In genomic region chr2:75571730-75572430, GRCh38 we compare ENCODE assay signal across 23 cellular contexts. TPM values are rescaled to one million over a fixed set of nuclear protein-coding genes. Genes with fewer than 3 reads are reported as not detected.
DNase-seq lines count a peak whose midpoint lies in the region; ATAC-seq, FAIRE-seq and TF ChIP-seq lines count a peak whose summit lies in the region.
"Had no signal": no experiment of that assay in that cellular context is flagged by ENCODE, and none has a peak within 500 bp of the region (broad histone marks: within the 10 kb centered on the region; RNA-seq: fewer than 3 reads in every experiment).

No MANE protein-coding gene starts in this region.

- H3K9ac ChIP-seq in HepG2 (ENCODE audit: insufficient read depth, low read depth, low read length) = peak overlapping the region; percentile 81

- H3K27ac ChIP-seq in body of pancreas = peak overlapping the region; percentile 92 to 98 (median 94)
- peak overlapping the region; percentile 95 for H3K27ac ChIP-seq in HepG2 (ENCODE audit: extremely low read length, insufficient read depth, low read length)
- H3K27ac ChIP-seq: esophagus squamous epithelium had no signal

- TF ChIP-seq CTCF in body of pancreas (IDR thresholded peaks at IDR 0.05) = no peak
- TF ChIP-seq CTCF in HepG2 (CRISPR knock-in tag; IDR thresholded peaks at IDR 0.05) = no peak

- no peak for TF ChIP-seq RAD21 in HepG2 (CRISPR knock-in tag; IDR thresholded peaks at IDR 0.05)

- POLR2A ChIA-PET in HepG2 (lab: Yijun Ruan, JAX) = interaction anchor here (0.6 to 6.0 kb wide), 18 partner anchors 8 to 100 kb away, joined by 3 to 126 read pairs (median 6); partner anchors contain the start of genes EVA1A and MRPL19

- H4K20me1 ChIP-seq in HepG2 (ENCODE audit: insufficient read depth, low read length) = no peaks in the 10 kb centered on the region

- H3K4me1 ChIP-seq in body of pancreas (peaks cover 58% of the 10 kb centered on the region), HepG2 (ENCODE audit: insufficient read depth, low read length) (peaks cover 74% of the 10 kb centered on the region)

- no peak overlapping the region for H3K4me3 Mint-ChIP-seq in stimulated activated effector memory CD8-positive, alpha-beta T cell treated with anti-CD3 and anti-CD28 coated beads, Interleukin-12 subunit alpha, Interleukin-12 subunit beta, amount 100 ng/mL, for 72 hours
- H3K4me3 Mint-ChIP-seq: activated T-helper 1 cell treated with anti-CD3 and anti-CD28 coated beads, Interleukin-12 subunit alpha, Interleukin-12 subunit beta, Interleukin-2, Interleukin-4 antibody, amounts not matched to agents 30 ng/mL and 10 ng/mL and 1 ng/mL, durations not matched to agents 14 hours and 24 hours and 36 hours; mesothelial cell of epicardium; neural crest cell; stimulated activated memory B cell treated with anti-CD40 and anti-IgM and Interleukin-4, amounts not matched to agents 10 μg/mL and 1 μg/mL and 100 μg/mL, for 72 hours had no signal

- H3K36me3 ChIP-seq in body of pancreas (replicated peaks in 1 of 2; ENCODE audit: insufficient read depth in 1 of 2, low read depth in 2 of 2) = no peaks in the 10 kb centered on the region
- no peaks in the 10 kb centered on the region for H3K36me3 ChIP-seq in HepG2 (replicated peaks in 1 of 2; ENCODE audit: control insufficient read depth in 1 of 2, insufficient read depth in 2 of 2, low read length in 2 of 2)
- H3K36me3 ChIP-seq: esophagus squamous epithelium, HAP-1 had no signal

- in situ Hi-C loops in HepG2 (cut with HindIII; ENCODE audit: extremely low pct_ligation_motif_present, low pct_unique_long_range_greater_than_20kb) = loop anchor here (5.0 kb wide), 2 partner anchors 35 to 55 kb away; no protein-coding TSS in a partner anchor

- ATAC-seq in body of pancreas (no peak), HepG2 (no peak; the same call in 2 of the 3 replicates), HG02763 (IDR thresholded peaks at IDR 0.05; ENCODE audit: unreplicated experiment) (no peak), HG02885 (IDR thresholded peaks at IDR 0.05; ENCODE audit: poor library complexity, unreplicated experiment) (no peak), HG02571 (IDR thresholded peaks at IDR 0.05; ENCODE audit: unreplicated experiment) (no peak), HG02798 (IDR thresholded peaks at IDR 0.05; ENCODE audit: poor library complexity, unreplicated experiment) (no peak)
- peak; percentile 42 for ATAC-seq in stimulated activated effector memory CD8-positive, alpha-beta T cell treated with anti-CD3 and anti-CD28 coated beads, Interleukin-12 subunit alpha, Interleukin-12 subunit beta, amount 100 ng/mL, for 72 hours
- ATAC-seq: stimulated activated memory B cell treated with anti-CD40 and anti-IgM and Interleukin-4, amounts not matched to agents 10 μg/mL and 1 μg/mL and 100 μg/mL, for 72 hours had no signal

- DNase-seq in HCEC 1CT (peak; percentile 48), body of pancreas (no peak), HepG2 (ENCODE audit: low spot score) (no peak)
- no peak for DNase-seq in stimulated activated effector memory CD8-positive, alpha-beta T cell treated with anti-CD3 and anti-CD28 coated beads, Interleukin-12 subunit alpha, Interleukin-12 subunit beta, amount 100 ng/mL, for 72 hours (ENCODE audit: low spot score in 2 of 2)
- DNase-seq: AML-193; Caco-2; effector CD8-positive, alpha-beta T cell; esophagus squamous epithelium; Kasumi-1; NCI-H748 treated with DMSO at 0.1 percent for 48 hours; SHP77 treated with DMSO at 0.1 percent for 48 hours; stimulated activated CD4-positive, alpha-beta T cell treated with anti-CD3 and anti-CD28 coated beads, Interleukin-15, amount 100 ng/mL, for 24 hours had no signal

- H3K36me3 Mint-ChIP-seq in stimulated activated effector memory CD8-positive, alpha-beta T cell treated with anti-CD3 and anti-CD28 coated beads, Interleukin-12 subunit alpha, Interleukin-12 subunit beta, amount 100 ng/mL, for 72 hours = no peaks in the 10 kb centered on the region

- intact Hi-C loops in body of pancreas (cut with DNase I) (no loop called here), HepG2 (cut with micrococcal nuclease; ENCODE audit: unreplicated experiment) (loop anchor here (1.0 kb wide), 3 partner anchors 24 to 49 kb away; no protein-coding TSS in a partner anchor)

- H3K27me3 ChIP-seq in body of pancreas (no peaks in the 10 kb centered on the region), HepG2 (ENCODE audit: control insufficient read depth in 1 of 2, insufficient read depth in 2 of 2, low read length in 2 of 2) (no peaks in the 10 kb centered on the region)

- TF ChIP-seq EP300 in HepG2 (IDR thresholded peaks at IDR 0.05; ENCODE audit: low read depth in 2 of 2, low read length in 2 of 2) (no peak), HepG2 (CRISPR knock-in tag; IDR thresholded peaks at IDR 0.05; ENCODE audit: borderline replicate concordance) (no peak)

- no TSS peak for BruUV-seq in HepG2 (replicated peaks; lab: Mats Ljungman, UMichigan)

- H3K9me3 ChIP-seq in body of pancreas (no peaks in the 10 kb centered on the region), HepG2 (ENCODE audit: low read length) (no peaks in the 10 kb centered on the region)
- H3K9me3 ChIP-seq: Caco-2, esophagus squamous epithelium, HAP-1 had no signal

- H3K4me1 Mint-ChIP-seq in stimulated activated effector memory CD8-positive, alpha-beta T cell treated with anti-CD3 and anti-CD28 coated beads, Interleukin-12 subunit alpha, Interleukin-12 subunit beta, amount 100 ng/mL, for 72 hours = no peaks in the 10 kb centered on the region
- H3K4me1 Mint-ChIP-seq: stimulated activated memory B cell treated with anti-CD40 and anti-IgM and Interleukin-4, amounts not matched to agents 10 μg/mL and 1 μg/mL and 100 μg/mL, for 72 hours had no signal

- H3K4me2 ChIP-seq in HepG2 (ENCODE audit: low read depth, low read length) = peak overlapping the region; percentile 79

- 63 to 71% methylated on average over 4 of the region's 4 CpGs for WGBS in body of pancreas, 2 donors
- WGBS in HepG2 (ENCODE audit: low lambda C conversion rate) = 38% methylated on average over 4 of the region's 4 CpGs

- H3K79me2 ChIP-seq in HepG2 (ENCODE audit: insufficient read depth, low read length) = peaks cover 13% of the 10 kb centered on the region

- TF ChIP-seq POLR2A in body of pancreas (IDR thresholded peaks at IDR 0.05) = no peak
- no peak; a peak in 1 of 4 replicates for TF ChIP-seq POLR2A in HepG2 (IDR thresholded peaks at IDR 0.05; ENCODE audit: insufficient read depth in 1 of 2, low read depth in 2 of 2, low read length in 2 of 2)

- no peak overlapping the region for H3K27ac Mint-ChIP-seq in stimulated activated effector memory CD8-positive, alpha-beta T cell treated with anti-CD3 and anti-CD28 coated beads, Interleukin-12 subunit alpha, Interleukin-12 subunit beta, amount 100 ng/mL, for 72 hours
- H3K27ac Mint-ChIP-seq: activated T-helper 1 cell treated with anti-CD3 and anti-CD28 coated beads, Interleukin-12 subunit alpha, Interleukin-12 subunit beta, Interleukin-2, Interleukin-4 antibody, amounts not matched to agents 30 ng/mL and 10 ng/mL and 1 ng/mL, durations not matched to agents 14 hours and 24 hours and 36 hours; stimulated activated memory B cell treated with anti-CD40 and anti-IgM and Interleukin-4, amounts not matched to agents 10 μg/mL and 1 μg/mL and 100 μg/mL, for 72 hours had no signal

- no peak for FAIRE-seq in HepG2 (lab: Jason Lieb, UNC)
- FAIRE-seq: islet of Langerhans had no signal

- H3K4me3 ChIP-seq in body of pancreas (no peak overlapping the region), HepG2 (replicated peaks in 1 of 3; ENCODE audit: insufficient read depth in 1 of 3, low read depth in 2 of 3, low read length in 3 of 3) (peak overlapping the region; percentile 1 to 54 (median 19); a peak in 4 of 6 replicates)
- H3K4me3 ChIP-seq: esophagus squamous epithelium, HAP-1 had no signal

- H2AFZ ChIP-seq in HepG2 (ENCODE audit: low read length) = peak overlapping the region; percentile 30

- H3K9me3 Mint-ChIP-seq in stimulated activated effector memory CD8-positive, alpha-beta T cell treated with anti-CD3 and anti-CD28 coated beads, Interleukin-12 subunit alpha, Interleukin-12 subunit beta, amount 100 ng/mL, for 72 hours = peaks cover 2% of the 10 kb centered on the region
- H3K9me3 Mint-ChIP-seq: activated T-helper 1 cell treated with anti-CD3 and anti-CD28 coated beads, Interleukin-12 subunit alpha, Interleukin-12 subunit beta, Interleukin-2, Interleukin-4 antibody, amounts not matched to agents 30 ng/mL and 10 ng/mL and 1 ng/mL, durations not matched to agents 14 hours and 24 hours and 36 hours had no signal

- CTCF ChIA-PET in HepG2 (lab: Yijun Ruan, JAX; ENCODE audit: low intra/inter-chr PET ratio, low total read pairs) = interaction anchor here (1.8 kb wide), 1 partner anchor 107 kb away, joined by 3 read pairs; no protein-coding TSS in a partner anchor

TF ChIP-seq in HepG2, 621 proteins besides CTCF, POLR2A, EP300 and RAD21 (continues in another document):
- peak; percentile 93; the same call in 1 of the 2 replicates for TF ChIP-seq ZSCAN21 (CRISPR knock-in tag; IDR thresholded peaks at IDR 0.05; ENCODE audit: borderline replicate concordance)

RNA-seq across cellular contexts. Expression of gene EVA1A, which starts 11.1 kb away (rescaled TPM):
- total RNA-seq in body of pancreas (10 to 100 TPM; 27.5 to 31.3 TPM), HepG2 (2016; rRNA removed; fragmentation: Illumina TruSeq; extraction: Trizol) (55.9 and 57.8 TPM in 2 replicates)
- total RNA-seq in HepG2 (2016; cell fraction: cytosol; rRNA removed; fragmentation: Illumina TruSeq; extraction: Trizol; ENCODE audit: low read depth) = 25.1 and 29.0 TPM in 2 replicates
- 52.7 and 57.5 TPM in 2 replicates for total RNA-seq in HepG2 (2016; cell fraction: insoluble cytoplasmic fraction; rRNA removed; fragmentation: Illumina TruSeq; extraction: Trizol)
- 48.2 and 58.4 TPM in 2 replicates for total RNA-seq in HepG2 (2016; cell fraction: membrane; rRNA removed; fragmentation: Illumina TruSeq; extraction: Trizol)
- total RNA-seq in HepG2 (2016; cell fraction: nucleus; rRNA removed; fragmentation: Illumina TruSeq; extraction: Trizol) = 46.1 and 58.2 TPM in 2 replicates
- polyA plus RNA-seq in HepG2 (2011; rRNA removed) = 57.5 and 65.4 TPM in 2 replicates
- 53.6 and 68.8 TPM in 2 replicates for polyA plus RNA-seq in HepG2 (2011; cell fraction: cytosol; rRNA removed)
- polyA plus RNA-seq in HepG2 (2011; cell fraction: nucleus; rRNA removed) = 77.6 and 80.4 TPM in 2 replicates
- polyA plus RNA-seq in HepG2 (2012) = 44.8 and 48.8 TPM in 2 replicates
- 23.6 and 36.8 TPM in 2 replicates for polyA plus RNA-seq in HepG2 (2016; cell fraction: cytosol; fragmentation: Illumina TruSeq; extraction: Trizol; ENCODE audit: low read depth)
- 46.2 and 49.2 TPM in 2 replicates for polyA plus RNA-seq in HepG2 (2016; cell fraction: insoluble cytoplasmic fraction; fragmentation: Illumina TruSeq; extraction: Trizol; ENCODE audit: low read depth)
- 37.8 and 44.2 TPM in 2 replicates for polyA plus RNA-seq in HepG2 (2016; cell fraction: membrane; fragmentation: Illumina TruSeq; extraction: Trizol; ENCODE audit: low read depth)
- polyA plus RNA-seq in HepG2 (2016; cell fraction: nucleus; fragmentation: Illumina TruSeq; extraction: Trizol; ENCODE audit: insufficient read depth, low read depth) = 60.9 and 62.0 TPM in 2 replicates
- 186 TPM in 1 of 2 replicates, not detected in the other for polyA minus RNA-seq in HepG2 (2011; rRNA and poly(A)+ RNA removed; ENCODE audit: low replicate concordance)
- polyA minus RNA-seq in HepG2 (2011; cell fraction: cytosol; rRNA and poly(A)+ RNA removed) = 51.4 TPM in 2 replicates
- polyA minus RNA-seq in HepG2 (2011; cell fraction: nucleus; rRNA and poly(A)+ RNA removed) = 70.1 and 71.3 TPM in 2 replicates
- total RNA-seq: activated T-helper 1 cell treated with anti-CD3 and anti-CD28 coated beads, Interleukin-12 subunit alpha, Interleukin-12 subunit beta, Interleukin-2, Interleukin-4 antibody, amounts not matched to agents 30 ng/mL and 10 ng/mL and 1 ng/mL, durations not matched to agents 14 hours and 24 hours and 36 hours; T-helper 1 cell treated with Interleukin-12 subunit alpha and Interleukin-12 subunit beta and Interleukin-4 antibody, amounts not matched to agents 30 ng/mL and 1 ng/mL, for 36 hours had no signal

Comparison
In these comparisons a context has a peak if more than half of its experiments do, and no peak if none do; other contexts are left out.
1. H3K4me3 ChIP-seq: peak in HepG2 (3 of 3); none in body of pancreas (0 of 2).